Comparison of ENCODE assay signal across 8 cellular contexts in genomic region chr1:20184997-20185833, GRCh38. TPM values are rescaled to one million over a fixed set of nuclear protein-coding genes. Genes with fewer than 3 reads are reported as not detected.
DNase-seq lines count a peak whose midpoint lies in the region; ATAC-seq lines count a peak whose summit lies in the region.

No MANE protein-coding gene starts in this region.

- no peaks in the 10 kb centered on the region for H3K36me3 ChIP-seq in BLaER1 treated with 17β-estradiol and CSF1 and Interleukin-3, amounts not matched to agents 10 nM and 100 nM
- no peaks in the 10 kb centered on the region for H3K36me3 ChIP-seq in neuronal stem cell (replicated peaks in 1 of 2; ENCODE audit: control insufficient read depth in 2 of 2, insufficient read depth in 2 of 2, low read length in 2 of 2)

- no peaks in the 10 kb centered on the region for H3K27me3 Mint-ChIP-seq in T-cell
- H3K27me3 Mint-ChIP-seq in activated naive CD8-positive, alpha-beta T cell treated with anti-CD3 and anti-CD28 coated beads, Interleukin-2, amount 50 U/mL, for 24 hours = peaks cover 27% of the 10 kb centered on the region

- no peak overlapping the region for H3K14ac ChIP-seq in neuronal stem cell (ENCODE audit: low read length)

- peak overlapping the region; percentile 67 to 75 for H3K27ac Mint-ChIP-seq in T-cell
- peak overlapping the region; percentile 84 for H3K27ac Mint-ChIP-seq in activated naive CD8-positive, alpha-beta T cell treated with anti-CD3 and anti-CD28 coated beads, Interleukin-2, amount 50 U/mL, for 24 hours

- peak overlapping the region; percentile 85 to 97 (median 96); a peak in 21 of 22 replicates for H3K27ac ChIP-seq in BLaER1 treated with 17β-estradiol and CSF1 and Interleukin-3, amounts not matched to agents 10 nM and 100 nM
- no peak overlapping the region for H3K27ac ChIP-seq in neuronal stem cell (replicated peaks; ENCODE audit: low read length)

- ATAC-seq in T-cell (replicated peaks in 1 of 4) = peak; percentile 66 to 81 (median 81)
- peak; percentile 64 for ATAC-seq in activated naive CD8-positive, alpha-beta T cell treated with anti-CD3 and anti-CD28 coated beads, Interleukin-2, amount 50 U/mL, for 24 hours
- ATAC-seq in HG02763 (IDR thresholded peaks at IDR 0.05; ENCODE audit: unreplicated experiment) = no peak
- ATAC-seq in GM18498 (IDR thresholded peaks at IDR 0.05; ENCODE audit: unreplicated experiment) = no peak

- H4K91ac ChIP-seq in neuronal stem cell (ENCODE audit: low read depth, low read length, poor library complexity) = peak overlapping the region; percentile 40

- H3K4me1 ChIP-seq in BLaER1 treated with 17β-estradiol and CSF1 and Interleukin-3, amounts not matched to agents 10 nM and 100 nM = peaks cover 70 to 100% (median 88%) of the 10 kb centered on the region in 10 experiments
- H3K4me1 ChIP-seq in neuronal stem cell (ENCODE audit: control insufficient read depth in 2 of 2, insufficient read depth in 1 of 2, low read depth in 1 of 2, low read length in 2 of 2) = peaks cover 3 to 5% of the 10 kb centered on the region in 2 donors

- H4K20me1 ChIP-seq in BLaER1 treated with 17β-estradiol and CSF1 and Interleukin-3, amounts not matched to agents 10 nM and 100 nM = no peaks in the 10 kb centered on the region

- H3K27me3 ChIP-seq in BLaER1 treated with 17β-estradiol and CSF1 and Interleukin-3, amounts not matched to agents 10 nM and 100 nM = no peaks in the 10 kb centered on the region
- peaks cover 0 to 53% (median 7%) of the 10 kb centered on the region in 3 experiments for H3K27me3 ChIP-seq in neuronal stem cell (ENCODE audit: control insufficient read depth in 3 of 3, insufficient read depth in 3 of 3, low read depth in 1 of 3, low read length in 3 of 3)

- peak overlapping the region; percentile 2 for H2BK12ac ChIP-seq in neuronal stem cell (ENCODE audit: low read length)

- no peak overlapping the region for H2BK5ac ChIP-seq in neuronal stem cell (ENCODE audit: low read length)

- H2AK5ac ChIP-seq in neuronal stem cell (ENCODE audit: low read depth, low read length) = no peak overlapping the region

- peak overlapping the region; percentile 94 for H2AFZ ChIP-seq in neuronal stem cell (ENCODE audit: low read length)

- H2BK120ac ChIP-seq in neuronal stem cell (ENCODE audit: low read depth, low read length) = no peak overlapping the region

- peak overlapping the region; percentile 78 to 92 (median 88); a peak in 21 of 22 replicates for H3K9ac ChIP-seq in BLaER1 treated with 17β-estradiol and CSF1 and Interleukin-3, amounts not matched to agents 10 nM and 100 nM
- no peak overlapping the region for H3K9ac ChIP-seq in neuronal stem cell (ENCODE audit: low read depth, low read length, poor library complexity)

- POLR2A ChIA-PET in T-cell (lab: Charles Lee) = no interaction called here

- H3K4ac ChIP-seq in neuronal stem cell (ENCODE audit: low read length) = no peak overlapping the region

- no peaks in the 10 kb centered on the region for H3K9me3 Mint-ChIP-seq in T-cell
- H3K9me3 Mint-ChIP-seq in activated naive CD8-positive, alpha-beta T cell treated with anti-CD3 and anti-CD28 coated beads, Interleukin-2, amount 50 U/mL, for 24 hours = peaks cover under 1% of the 10 kb centered on the region

- H2BK15ac ChIP-seq in neuronal stem cell (ENCODE audit: low read length) = no peak overlapping the region

- H3K4me2 ChIP-seq in BLaER1 treated with 17β-estradiol and CSF1 and Interleukin-3, amounts not matched to agents 10 nM and 100 nM = peak overlapping the region; percentile 93 to 99 (median 96)
- peak overlapping the region; percentile 95 for H3K4me2 ChIP-seq in neuronal stem cell (ENCODE audit: insufficient read depth, low read length, poor library complexity, severe bottlenecking)

- H4K8ac ChIP-seq in neuronal stem cell (ENCODE audit: low read depth, low read length) = no peak overlapping the region

- no peaks in the 10 kb centered on the region for H3K36me3 Mint-ChIP-seq in T-cell
- peaks cover 3% of the 10 kb centered on the region for H3K36me3 Mint-ChIP-seq in activated naive CD8-positive, alpha-beta T cell treated with anti-CD3 and anti-CD28 coated beads, Interleukin-2, amount 50 U/mL, for 24 hours (ENCODE audit: low read depth)

- no CpG with 5 or more reads among the region's 17 CpGs for WGBS in neuronal stem cell (ENCODE audit: extremely low coverage in 2 of 2, insufficient read length in 2 of 2, insufficient replicate concordance in 1 of 2), 2 donors

- no peak overlapping the region for H3K23ac ChIP-seq in neuronal stem cell (ENCODE audit: low read depth, low read length, poor library complexity)

- no peaks in the 10 kb centered on the region for H3K79me1 ChIP-seq in neuronal stem cell (ENCODE audit: low read depth, low read length)

- peak overlapping the region; percentile 30 to 74 (median 60); a peak in 18 of 20 replicates for H3K4me3 ChIP-seq in BLaER1 treated with 17β-estradiol and CSF1 and Interleukin-3, amounts not matched to agents 10 nM and 100 nM
- peak overlapping the region in 1 of 2 donors; percentile 57 for H3K4me3 ChIP-seq in neuronal stem cell (ENCODE audit: low read length in 2 of 2)

- peak; percentile 12 to 61 (median 44) for DNase-seq in T-cell
- peak; percentile 75 for DNase-seq in activated naive CD8-positive, alpha-beta T cell treated with anti-CD3 and anti-CD28 coated beads, Interleukin-2, amount 50 U/mL, for 24 hours
- DNase-seq in neuronal stem cell (ENCODE audit: low spot score) = no peak
- no peak for DNase-seq in NCI-H69 (lab: John Stamatoyannopoulos, UW)
- no peak for DNase-seq in middle frontal gyrus (ENCODE audit: extremely low spot score, low spot score)

- CTCF ChIA-PET in T-cell (lab: Charles Lee) = no interaction called here

- peaks cover 0 to 3% (median 0%) of the 10 kb centered on the region in 11 experiments; a peak in 8 of 22 replicates for H3K9me3 ChIP-seq in BLaER1 treated with 17β-estradiol and CSF1 and Interleukin-3, amounts not matched to agents 10 nM and 100 nM (replicated peaks in 1 of 11)
- no peaks in the 10 kb centered on the region for H3K9me3 ChIP-seq in neuronal stem cell (replicated peaks in 1 of 2; ENCODE audit: control insufficient read depth in 2 of 2, insufficient read depth in 1 of 2, low read depth in 1 of 2, low read length in 2 of 2)

- peak overlapping the region; percentile 77 for H3K18ac ChIP-seq in neuronal stem cell (ENCODE audit: low read length)

- H3K4me3 Mint-ChIP-seq in T-cell = peak overlapping the region; percentile 63 to 77 (median 71)
- peak overlapping the region; percentile 73 for H3K4me3 Mint-ChIP-seq in activated naive CD8-positive, alpha-beta T cell treated with anti-CD3 and anti-CD28 coated beads, Interleukin-2, amount 50 U/mL, for 24 hours

- H3K4me1 Mint-ChIP-seq in T-cell = peaks cover 43 to 54% (median 53%) of the 10 kb centered on the region in 3 donors
- peaks cover 57% of the 10 kb centered on the region for H3K4me1 Mint-ChIP-seq in activated naive CD8-positive, alpha-beta T cell treated with anti-CD3 and anti-CD28 coated beads, Interleukin-2, amount 50 U/mL, for 24 hours

RNA-seq across cellular contexts. Expression of gene UBXN10, which starts 0.7 kb away (rescaled TPM):
- total RNA-seq in T-cell = under 1 TPM; 0.06 to 0.30 (median 0.20) TPM
- 0.50 TPM for polyA plus RNA-seq in neuronal stem cell (2013, experiment 1 of 2)
- polyA plus RNA-seq in neuronal stem cell (2013, experiment 2 of 2) = 0.55 TPM

RNA-seq across cellular contexts. Expression of gene PLA2G2C, which starts 1.1 kb away (rescaled TPM):
- total RNA-seq in T-cell = under 1 TPM in 1 of 5 donors, not detected in 4; 0.85 TPM
- polyA plus RNA-seq in neuronal stem cell (2013, experiment 1 of 2) = not detected
- not detected for polyA plus RNA-seq in neuronal stem cell (2013, experiment 2 of 2)

RNA-seq across cellular contexts. Expression of gene PLA2G2F, which starts 46.1 kb away (rescaled TPM):
- total RNA-seq in T-cell = not detected
- polyA plus RNA-seq in neuronal stem cell (2013, experiment 1 of 2) = not detected
- not detected for polyA plus RNA-seq in neuronal stem cell (2013, experiment 2 of 2)

Comparison
In these comparisons a context has a peak if more than half of its experiments do, and no peak if none do; other contexts are left out.
1. ATAC-seq: peak in T-cell (4 of 4) and activated naive CD8-positive, alpha-beta T cell treated with anti-CD3 and anti-CD28 coated beads, Interleukin-2, amount 50 U/mL, for 24 hours (single experiment); none in HG02763 (single experiment) and GM18498 (single experiment).
2. DNase-seq: peak in T-cell (34 of 34) and activated naive CD8-positive, alpha-beta T cell treated with anti-CD3 and anti-CD28 coated beads, Interleukin-2, amount 50 U/mL, for 24 hours (single experiment); none in neuronal stem cell (single experiment), NCI-H69 (single experiment) and middle frontal gyrus (single experiment).